2 cellular contexts compared by ENCODE assay signal in genomic region chr6:37426058-37426944, GRCh38.
A peak's percentile ranks its signal among the peaks of the same experiment; 100 is the strongest.
TF ChIP-seq lines count a peak whose summit lies in the region.

No MANE protein-coding gene starts in this region.

TF ChIP-seq in HEK293, 187 proteins besides CTCF, POLR2A, EP300 and RAD21:
- TF ChIP-seq ZNF629 (tag by site-specific recombination; IDR thresholded peaks at IDR 0.05), result no peak
- peak; percentile 54; the same call in 1 of the 2 replicates for TF ChIP-seq PRDM1 (tag by site-specific recombination; IDR thresholded peaks at IDR 0.05)

TF ChIP-seq in H1, 55 proteins besides CTCF, POLR2A, EP300 and RAD21:
- TF ChIP-seq GABPA (IDR thresholded peaks at IDR 0.05; ENCODE audit: borderline replicate concordance, insufficient read depth, low read length), result no peak
- TF ChIP-seq CHD2 (IDR thresholded peaks at IDR 0.05; ENCODE audit: low read length), result no peak
- no peak for TF ChIP-seq CHD7 (IDR thresholded peaks at IDR 0.05; ENCODE audit: insufficient replicate concordance, low read length)
- no peak for TF ChIP-seq CREB1 (IDR thresholded peaks at IDR 0.05)
- no peak for TF ChIP-seq FOSL1 (IDR thresholded peaks at IDR 0.05; ENCODE audit: insufficient read depth, low read depth, low read length)
